Comparison of ENCODE assay signal across 14 cellular contexts in genomic region chr2:241892299-241893137, GRCh38. TPM values are rescaled to one million over a fixed set of nuclear protein-coding genes. Genes with fewer than 3 reads are reported as not detected.
DNase-seq lines count a peak whose midpoint lies in the region; ATAC-seq, FAIRE-seq and TF ChIP-seq lines count a peak whose summit lies in the region.
"Had no signal": no experiment of that assay in that cellular context is flagged by ENCODE, and none has a peak within 500 bp of the region (broad histone marks: within the 10 kb centered on the region; RNA-seq: fewer than 3 reads in every experiment).

No MANE protein-coding gene starts in this region.

- H3K27ac ChIP-seq in osteoblast (ENCODE audit: low read depth, low read length): no peak overlapping the region

- H2AFZ ChIP-seq in osteoblast (ENCODE audit: low read length): no peak overlapping the region

- H3K4me1 ChIP-seq in osteoblast (ENCODE audit: insufficient read depth, low read length): peaks cover 5% of the 10 kb centered on the region

- H3K79me2 ChIP-seq in osteoblast (ENCODE audit: insufficient read depth, low read length): no peaks in the 10 kb centered on the region

- H3K9me3 ChIP-seq in osteoblast (ENCODE audit: low read depth, low read length): no peaks in the 10 kb centered on the region

- H3K27me3 ChIP-seq in osteoblast (ENCODE audit: insufficient read depth, low read length): no peaks in the 10 kb centered on the region

- H4K20me1 ChIP-seq in osteoblast (ENCODE audit: insufficient read depth, low read length): no peaks in the 10 kb centered on the region

- in situ Hi-C loops in Caki2 (cut with HindIII; ENCODE audit: low pct_unique_long_range_greater_than_20kb, low sequenced_read_pairs): no loop called here
- in situ Hi-C loops in KBM-7 (cut with MboI; ENCODE audit: low pct_unique_long_range_greater_than_20kb, low sequenced_read_pairs): no loop called here

- H3K4me2 ChIP-seq in osteoblast (ENCODE audit: insufficient read depth, low read length): no peak overlapping the region

- FAIRE-seq in endometrium (lab: Jason Lieb, UNC): peak; percentile 63
- FAIRE-seq: HTR-8/SVneo had no signal

- H3K36me3 ChIP-seq in osteoblast (ENCODE audit: insufficient read depth, low read length): no peaks in the 10 kb centered on the region

- H3K4me3 ChIP-seq in osteoblast (ENCODE audit: insufficient read depth, low read length): no peak overlapping the region

- TF ChIP-seq CTCF in osteoblast (IDR thresholded peaks at IDR 0.05; ENCODE audit: extremely low read depth, low read depth, low read length): no peak

- ATAC-seq in GM19023 (IDR thresholded peaks at IDR 0.05; ENCODE audit: unreplicated experiment): no peak
- ATAC-seq: naive thymus-derived CD8-positive, alpha-beta T cell had no signal

- DNase-seq in Caki2 (ENCODE audit: low read depth): peak; percentile 23
- DNase-seq in KBM-7: peak; percentile 15
- DNase-seq in osteoblast (ENCODE audit: insufficient read length, low spot score, missing footprints): peak; percentile 80
- no peak for DNase-seq in medulla oblongata (ENCODE audit: extremely low spot score)
- no peak for DNase-seq in NCI-H446 treated with DMSO at 0.1 percent for 48 hours (lab: John Stamatoyannopoulos, UW)
- no peak for DNase-seq in cerebellum (ENCODE audit: low spot score)
- DNase-seq: activated naive CD4-positive, alpha-beta T cell treated with anti-CD3 and anti-CD28 coated beads for 36 hours; NCI-H1694 treated with DMSO at 0.1 percent for 48 hours; stimulated activated CD4-positive, alpha-beta T cell treated with anti-CD3 and anti-CD28 coated beads, Interleukin-2, amount 100 ng/mL, for 48 hours had no signal

RNA-seq across cellular contexts. Expression of gene RTP5, which starts 23.0 kb away (rescaled TPM):
- not detected in 2 replicates for total RNA-seq in Caki2 (2014; rRNA removed; shearing (Covaris generic); ENCODE audit: low replicate concordance)
- total RNA-seq in osteoblast (not detected in 2 replicates), cerebellum (1.3 TPM)
- total RNA-seq: activated naive CD4-positive, alpha-beta T cell treated with anti-CD3 and anti-CD28 coated beads for 36 hours; naive thymus-derived CD8-positive, alpha-beta T cell; OCI-LY7 had no signal

RNA-seq across cellular contexts. Expression of gene PDCD1, which starts 33.8 kb away (rescaled TPM):
- total RNA-seq in Caki2 (2014; rRNA removed; shearing (Covaris generic); ENCODE audit: low replicate concordance): not detected in 2 replicates
- total RNA-seq in osteoblast (not detected in 2 replicates), cerebellum (not detected)
- total RNA-seq: OCI-LY7 had no signal

Comparison
In these comparisons a context has a peak if more than half of its experiments do, and no peak if none do; other contexts are left out.
1. DNase-seq: peak in Caki2 (single experiment), KBM-7 (single experiment) and osteoblast (single experiment); none in medulla oblongata (single experiment), NCI-H446 treated with DMSO at 0.1 percent for 48 hours (single experiment) and cerebellum (single experiment).